Comparison of ENCODE assay signal across 8 cellular contexts in the genomic region with DNA sequence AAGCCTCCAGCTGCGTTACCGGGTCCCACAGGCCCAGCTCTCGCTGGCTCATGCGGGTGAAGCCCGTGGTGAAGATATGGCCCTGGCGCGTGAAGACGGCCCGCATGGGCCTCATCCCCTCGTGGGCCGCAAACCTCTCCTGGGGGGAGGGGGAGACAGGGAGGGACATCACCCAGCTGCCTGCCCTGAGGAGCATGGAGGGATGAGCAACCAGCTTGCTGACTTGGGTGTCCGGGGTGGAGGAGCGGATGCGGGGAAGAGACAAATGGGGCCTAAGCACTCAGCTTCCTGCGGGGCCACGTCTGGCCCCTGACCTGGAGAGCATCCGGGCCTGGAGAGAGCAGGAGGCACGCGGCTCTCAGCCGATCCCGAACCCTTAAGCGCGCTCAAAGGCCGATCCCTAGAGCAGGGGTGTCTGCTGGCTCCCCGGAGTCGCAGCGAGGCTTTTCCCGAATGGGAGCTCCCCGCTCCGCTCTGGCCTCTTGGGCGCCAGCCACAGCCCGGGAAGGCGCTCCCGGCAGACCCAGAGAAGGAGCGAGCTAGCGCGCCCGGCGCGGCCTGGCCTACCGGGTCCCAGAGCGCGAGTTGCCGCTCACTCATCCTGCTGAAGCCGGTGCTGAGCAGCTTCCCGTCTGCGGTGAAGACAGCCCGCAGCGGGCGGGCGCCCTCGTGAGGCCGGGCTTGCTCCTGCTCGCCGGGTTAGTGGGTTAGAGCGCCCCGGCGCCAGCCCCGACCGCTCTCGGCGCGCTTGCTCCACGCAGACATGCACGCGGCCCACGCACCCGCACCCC. TPM values are rescaled to one million over a fixed set of nuclear protein-coding genes. Genes with fewer than 3 reads are reported as not detected.
DNase-seq lines count a peak whose midpoint lies in the region; ATAC-seq and TF ChIP-seq lines count a peak whose summit lies in the region.

No MANE protein-coding gene starts in this region.

- POLR2A ChIA-PET in activated CD4-positive, alpha-beta T cell treated with anti-CD3 and anti-CD28 coated beads for 36 hours (lab: Charles Lee) = interaction anchor here (0.6 to 3.0 kb wide), 13 partner anchors 11 to 338 kb away, joined by 3 to 11 read pairs (median 4); partner anchors contain the start of genes ABHD15, ANKRD13B and SSH2

- intact Hi-C loops in activated CD4-positive, alpha-beta T cell treated with anti-CD3 and anti-CD28 coated beads for 36 hours (cut with DNase I, micrococcal nuclease) = loop anchor here (1.0 to 10.0 kb wide), 9 partner anchors 49 to 893 kb away; partner anchors contain the start of genes TP53I13 (in 2 of the 2), NEK8 (in 1 of the 2), NUFIP2 (in 1 of the 2) and PHF12 (in 1 of the 2)

- H3K27me3 Mint-ChIP-seq in activated CD4-positive, alpha-beta T cell treated with anti-CD3 and anti-CD28 coated beads for 36 hours = peaks cover 2% of the 10 kb centered on the region
- peaks cover 2% of the 10 kb centered on the region for H3K27me3 Mint-ChIP-seq in chondrocyte (ENCODE audit: low read depth)

- peaks cover 2% of the 10 kb centered on the region for H3K36me3 Mint-ChIP-seq in activated CD4-positive, alpha-beta T cell treated with anti-CD3 and anti-CD28 coated beads for 36 hours (ENCODE audit: low read depth)
- no peaks in the 10 kb centered on the region for H3K36me3 Mint-ChIP-seq in chondrocyte (ENCODE audit: low read depth)

- peak overlapping the region; percentile 75 for H3K4me3 Mint-ChIP-seq in activated CD4-positive, alpha-beta T cell treated with anti-CD3 and anti-CD28 coated beads for 36 hours
- peak overlapping the region; percentile 36 for H3K4me3 Mint-ChIP-seq in chondrocyte (ENCODE audit: unreplicated experiment)

- CTCF ChIA-PET in activated CD4-positive, alpha-beta T cell treated with anti-CD3 and anti-CD28 coated beads for 36 hours (lab: Charles Lee) = interaction anchor here (0.6 to 4.3 kb wide), 52 partner anchors 10 to 874 kb away, joined by 3 to 93 read pairs (median 4); partner anchors contain the start of genes ABHD15, ANKRD13B, NUFIP2 and SSH2

- peaks cover 48% of the 10 kb centered on the region for H3K4me1 Mint-ChIP-seq in activated CD4-positive, alpha-beta T cell treated with anti-CD3 and anti-CD28 coated beads for 36 hours
- H3K4me1 Mint-ChIP-seq in chondrocyte (ENCODE audit: low read depth) = peaks cover 49% of the 10 kb centered on the region

- peak; percentile 81 for TF ChIP-seq CTCF in chondrocyte (IDR thresholded peaks at IDR 0.05)

- ATAC-seq in activated CD4-positive, alpha-beta T cell treated with anti-CD3 and anti-CD28 coated beads for 36 hours = peak; percentile 43
- no peak for ATAC-seq in GM18907 (IDR thresholded peaks at IDR 0.05; ENCODE audit: unreplicated experiment)

- H3K27ac Mint-ChIP-seq in activated CD4-positive, alpha-beta T cell treated with anti-CD3 and anti-CD28 coated beads for 36 hours = peak overlapping the region; percentile 89
- no peak overlapping the region for H3K27ac Mint-ChIP-seq in chondrocyte (ENCODE audit: unreplicated experiment)

- H3K9me3 Mint-ChIP-seq in activated CD4-positive, alpha-beta T cell treated with anti-CD3 and anti-CD28 coated beads for 36 hours (ENCODE audit: low read depth) = no peaks in the 10 kb centered on the region
- no peaks in the 10 kb centered on the region for H3K9me3 Mint-ChIP-seq in chondrocyte (ENCODE audit: low read depth)

- DNase-seq in SIG-M5 treated with dmso at 0.1 percent for 504 hours (lab: John Stamatoyannopoulos, UW; ENCODE audit: unreplicated experiment) (peak; percentile 80), SIG-M5 (lab: John Stamatoyannopoulos, UW) (no peak), NCI-H1436 (lab: John Stamatoyannopoulos, UW) (peak; percentile 83), chondrocyte (ENCODE audit: low spot score) (peak; percentile 78), left kidney (ENCODE audit: low read depth, low spot score) (peak; percentile 69)
- peak; percentile 95 for DNase-seq in activated CD4-positive, alpha-beta T cell treated with anti-CD3 and anti-CD28 coated beads for 36 hours
- peak; percentile 89 for DNase-seq in stimulated activated CD4-positive, alpha-beta T cell treated with anti-CD3 and anti-CD28 coated beads, Interleukin-2, amount 100 ng/mL, for 4 hours (ENCODE audit: low read depth)

RNA-seq across cellular contexts. Expression of gene CORO6, which starts 5.0 kb away (rescaled TPM):
- total RNA-seq in activated CD4-positive, alpha-beta T cell treated with anti-CD3 and anti-CD28 coated beads for 36 hours = 10 to 100 TPM; 13.9 to 14.2 TPM
- 6.7 to 7.6 TPM (median 7.2 TPM) in 3 replicates for total RNA-seq in chondrocyte

RNA-seq across cellular contexts. Expression of gene ANKRD13B, which starts 24.7 kb away (rescaled TPM):
- total RNA-seq in activated CD4-positive, alpha-beta T cell treated with anti-CD3 and anti-CD28 coated beads for 36 hours = 10 to 100 TPM; 17.3 to 20.2 TPM
- 21.6 to 27.1 TPM (median 24.5 TPM) in 3 replicates for total RNA-seq in chondrocyte

RNA-seq across cellular contexts. Expression of gene GIT1, which starts 28.2 kb away (rescaled TPM):
- total RNA-seq in activated CD4-positive, alpha-beta T cell treated with anti-CD3 and anti-CD28 coated beads for 36 hours = 10 to 100 TPM; 60.5 to 74.1 TPM
- total RNA-seq in chondrocyte = 32.1 to 37.7 TPM (median 35.7 TPM) in 3 replicates

RNA-seq across cellular contexts. Expression of gene TP53I13, which starts 49.2 kb away (rescaled TPM):
- 10 to 100 TPM; 37.7 to 41.5 TPM for total RNA-seq in activated CD4-positive, alpha-beta T cell treated with anti-CD3 and anti-CD28 coated beads for 36 hours
- total RNA-seq in chondrocyte = 44.6 to 49.8 TPM (median 48.3 TPM) in 3 replicates

RNA-seq across cellular contexts. Expression of gene ABHD15, which starts 50.8 kb away (rescaled TPM):
- 1 to 10 TPM; 7.2 to 8.6 TPM for total RNA-seq in activated CD4-positive, alpha-beta T cell treated with anti-CD3 and anti-CD28 coated beads for 36 hours
- 10.2 to 16.7 TPM (median 11.7 TPM) in 3 replicates for total RNA-seq in chondrocyte
